Comparison of ENCODE assay signal across 2 cellular contexts in the genomic region with DNA sequence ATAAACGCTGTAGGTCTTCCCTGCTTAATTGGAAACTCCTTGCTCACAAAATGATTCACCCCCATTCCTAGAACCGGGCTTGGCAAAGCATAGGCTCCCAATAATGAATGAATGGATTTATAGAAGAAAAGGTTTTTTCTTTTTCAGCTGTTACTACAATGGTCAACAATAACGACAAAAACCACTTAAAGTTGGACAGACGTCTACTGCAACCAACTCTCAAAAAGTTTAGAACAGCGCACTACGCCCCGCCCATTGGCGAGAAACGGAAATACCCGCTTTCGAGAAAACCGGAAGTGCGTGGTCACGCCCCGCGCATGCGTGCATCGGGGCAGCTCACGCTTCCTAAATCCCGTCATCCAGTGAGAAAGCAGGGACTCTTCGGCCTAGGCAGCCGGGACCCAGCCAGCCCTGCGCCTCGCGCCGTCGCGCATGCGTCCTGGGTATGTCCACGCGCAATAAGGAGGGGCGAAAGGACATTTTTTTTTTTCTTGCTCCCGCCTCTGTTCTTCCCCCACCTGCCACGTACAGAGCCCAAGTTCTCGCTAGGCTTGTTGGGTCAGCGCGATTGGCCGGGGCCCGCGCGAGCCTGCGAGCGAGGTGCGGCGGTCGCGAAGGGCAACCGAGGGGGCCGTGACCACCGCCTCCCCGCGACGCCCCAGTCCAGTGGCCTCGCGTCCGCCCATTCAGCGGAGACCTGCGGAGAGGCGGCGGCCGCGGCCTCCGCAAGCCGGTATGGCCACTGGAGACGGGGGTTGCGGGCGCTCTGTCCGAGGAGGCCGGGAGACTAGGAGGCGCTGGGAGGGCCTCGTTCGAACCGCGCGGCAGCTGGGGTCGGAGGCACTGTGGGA.
TF ChIP-seq lines count a peak whose summit lies in the region.

Gene TFG, plus strand, starts transcription at position 506 of the 851 bp plus-strand sequence. CDS start 4,192 bp downstream, outside the sequence.

TF ChIP-seq in HCT116, 20 proteins besides CTCF, POLR2A, EP300 and RAD21 (continued from another document):
- TF ChIP-seq, protein P1, sequence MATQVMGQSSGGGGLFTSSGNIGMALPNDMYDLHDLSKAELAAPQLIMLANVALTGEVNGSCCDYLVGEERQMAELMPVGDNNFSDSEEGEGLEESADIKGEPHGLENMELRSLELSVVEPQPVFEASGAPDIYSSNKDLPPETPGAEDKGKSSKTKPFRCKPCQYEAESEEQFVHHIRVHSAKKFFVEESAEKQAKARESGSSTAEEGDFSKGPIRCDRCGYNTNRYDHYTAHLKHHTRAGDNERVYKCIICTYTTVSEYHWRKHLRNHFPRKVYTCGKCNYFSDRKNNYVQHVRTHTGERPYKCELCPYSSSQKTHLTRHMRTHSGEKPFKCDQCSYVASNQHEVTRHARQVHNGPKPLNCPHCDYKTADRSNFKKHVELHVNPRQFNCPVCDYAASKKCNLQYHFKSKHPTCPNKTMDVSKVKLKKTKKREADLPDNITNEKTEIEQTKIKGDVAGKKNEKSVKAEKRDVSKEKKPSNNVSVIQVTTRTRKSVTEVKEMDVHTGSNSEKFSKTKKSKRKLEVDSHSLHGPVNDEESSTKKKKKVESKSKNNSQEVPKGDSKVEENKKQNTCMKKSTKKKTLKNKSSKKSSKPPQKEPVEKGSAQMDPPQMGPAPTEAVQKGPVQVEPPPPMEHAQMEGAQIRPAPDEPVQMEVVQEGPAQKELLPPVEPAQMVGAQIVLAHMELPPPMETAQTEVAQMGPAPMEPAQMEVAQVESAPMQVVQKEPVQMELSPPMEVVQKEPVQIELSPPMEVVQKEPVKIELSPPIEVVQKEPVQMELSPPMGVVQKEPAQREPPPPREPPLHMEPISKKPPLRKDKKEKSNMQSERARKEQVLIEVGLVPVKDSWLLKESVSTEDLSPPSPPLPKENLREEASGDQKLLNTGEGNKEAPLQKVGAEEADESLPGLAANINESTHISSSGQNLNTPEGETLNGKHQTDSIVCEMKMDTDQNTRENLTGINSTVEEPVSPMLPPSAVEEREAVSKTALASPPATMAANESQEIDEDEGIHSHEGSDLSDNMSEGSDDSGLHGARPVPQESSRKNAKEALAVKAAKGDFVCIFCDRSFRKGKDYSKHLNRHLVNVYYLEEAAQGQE (IDR thresholded peaks at IDR 0.05; ENCODE audit: low read depth) = no peak
- TF ChIP-seq ZFX (IDR thresholded peaks at IDR 0.05) = peak; percentile 77
- peak; percentile 11 for TF ChIP-seq TCF7L2 (IDR thresholded peaks at IDR 0.05; ENCODE audit: borderline replicate concordance, extremely low read depth, insufficient read depth, insufficient read length)
- peak; percentile 28 for TF ChIP-seq YY1 (IDR thresholded peaks at IDR 0.05; ENCODE audit: extremely low read depth, insufficient replicate concordance, low read depth, low read length)
- TF ChIP-seq, protein P2, sequence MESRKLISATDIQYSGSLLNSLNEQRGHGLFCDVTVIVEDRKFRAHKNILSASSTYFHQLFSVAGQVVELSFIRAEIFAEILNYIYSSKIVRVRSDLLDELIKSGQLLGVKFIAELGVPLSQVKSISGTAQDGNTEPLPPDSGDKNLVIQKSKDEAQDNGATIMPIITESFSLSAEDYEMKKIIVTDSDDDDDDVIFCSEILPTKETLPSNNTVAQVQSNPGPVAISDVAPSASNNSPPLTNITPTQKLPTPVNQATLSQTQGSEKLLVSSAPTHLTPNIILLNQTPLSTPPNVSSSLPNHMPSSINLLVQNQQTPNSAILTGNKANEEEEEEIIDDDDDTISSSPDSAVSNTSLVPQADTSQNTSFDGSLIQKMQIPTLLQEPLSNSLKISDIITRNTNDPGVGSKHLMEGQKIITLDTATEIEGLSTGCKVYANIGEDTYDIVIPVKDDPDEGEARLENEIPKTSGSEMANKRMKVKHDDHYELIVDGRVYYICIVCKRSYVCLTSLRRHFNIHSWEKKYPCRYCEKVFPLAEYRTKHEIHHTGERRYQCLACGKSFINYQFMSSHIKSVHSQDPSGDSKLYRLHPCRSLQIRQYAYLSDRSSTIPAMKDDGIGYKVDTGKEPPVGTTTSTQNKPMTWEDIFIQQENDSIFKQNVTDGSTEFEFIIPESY (IDR thresholded peaks at IDR 0.05; ENCODE audit: extremely low read depth, insufficient replicate concordance, low read length) = peak; percentile 47
- TF ChIP-seq ZNF274 (IDR thresholded peaks at IDR 0.05; ENCODE audit: low read depth, low read length) = no peak

TF ChIP-seq in neural cell, 6 proteins besides CTCF, POLR2A, EP300 and RAD21 (continued from another document):
- TF ChIP-seq, protein P1 (IDR thresholded peaks at IDR 0.05; ENCODE audit: borderline replicate concordance) = peak; percentile 67
- TF ChIP-seq MXI1 (conservative IDR thresholded peaks at IDR 0.05; ENCODE audit: poor library complexity, severe bottlenecking) = no peak
